In genomic region chr17:42964161-42964932, GRCh38 we compare ENCODE assay signal across 8 cellular contexts. TPM values are rescaled to one million over a fixed set of nuclear protein-coding genes. Genes with fewer than 3 reads are reported as not detected.
DNase-seq lines count a peak whose midpoint lies in the region; TF ChIP-seq lines count a peak whose summit lies in the region.

AARSD1 (minus strand) TSS chr17:42964454; CDS start chr17:42964440, 14 bp downstream.

- peaks cover 4% of the 10 kb centered on the region; the same call in 1 of the 2 replicates for H3K4me1 ChIP-seq in MM.1S (ENCODE audit: low read length)

- H3K27me3 ChIP-seq in H7 (ENCODE audit: control insufficient read depth, insufficient read depth, low read length) (no peaks in the 10 kb centered on the region), MM.1S (replicated peaks; ENCODE audit: insufficient read depth, low read length) (no peaks in the 10 kb centered on the region)

- H4K20me1 ChIP-seq in MM.1S (ENCODE audit: insufficient read depth, low read length): no peaks in the 10 kb centered on the region

- no peaks in the 10 kb centered on the region for H3K9me3 Mint-ChIP-seq in nephron progenitor cell
- no peaks in the 10 kb centered on the region for H3K9me3 Mint-ChIP-seq in stimulated activated naive CD8-positive, alpha-beta T cell treated with anti-CD3 and anti-CD28 coated beads, Interleukin-15, Interleukin-2, amounts not matched to agents 100 ng/mL and 50 ng/mL, for 24 hours

- H3K4me1 Mint-ChIP-seq in nephron progenitor cell: peaks cover 28% of the 10 kb centered on the region
- peaks cover 20% of the 10 kb centered on the region for H3K4me1 Mint-ChIP-seq in stimulated activated naive CD8-positive, alpha-beta T cell treated with anti-CD3 and anti-CD28 coated beads, Interleukin-15, Interleukin-2, amounts not matched to agents 100 ng/mL and 50 ng/mL, for 24 hours (ENCODE audit: low read depth)

- H3K36me3 ChIP-seq in H7 (replicated peaks; ENCODE audit: control insufficient read depth, insufficient read depth, low read length) (peaks cover 18% of the 10 kb centered on the region), MM.1S (replicated peaks; ENCODE audit: insufficient read depth, low read length) (peaks cover 8% of the 10 kb centered on the region; the same call in 1 of the 2 replicates)

- H3K4me3 Mint-ChIP-seq in nephron progenitor cell: peak within 1 kb of the TSS; percentile 92
- H3K4me3 Mint-ChIP-seq in stimulated activated naive CD8-positive, alpha-beta T cell treated with anti-CD3 and anti-CD28 coated beads, Interleukin-15, Interleukin-2, amounts not matched to agents 100 ng/mL and 50 ng/mL, for 24 hours: peak within 1 kb of the TSS; percentile 93

- H3K27ac Mint-ChIP-seq in nephron progenitor cell: peak within 1 kb of the TSS; percentile 97
- H3K27ac Mint-ChIP-seq in stimulated activated naive CD8-positive, alpha-beta T cell treated with anti-CD3 and anti-CD28 coated beads, Interleukin-15, Interleukin-2, amounts not matched to agents 100 ng/mL and 50 ng/mL, for 24 hours: peak within 1 kb of the TSS; percentile 91

- H3F3A ChIP-seq in MM.1S (ENCODE audit: insufficient read depth, low read length): no peaks in the 10 kb centered on the region

- H3K9ac ChIP-seq in MM.1S (ENCODE audit: low read length): peak within 1 kb of the TSS; percentile 73

- peak; percentile 96 for DNase-seq in DMS53 treated with DMSO at 0.1 percent for 48 hours (lab: John Stamatoyannopoulos, UW; ENCODE audit: unreplicated experiment)
- DNase-seq in H7: peak; percentile 86
- DNase-seq in MM.1S: peak; percentile 95
- peak; percentile 65 for DNase-seq in SIG-M5 (lab: John Stamatoyannopoulos, UW)
- DNase-seq in activated effector memory CD4-positive, alpha-beta T cell treated with anti-CD3 and anti-CD28 coated beads, Interleukin-2, amount 50 U/mL, for 16 hours: peak; percentile 96
- DNase-seq in fibroblast of the conjunctiva (ENCODE audit: low read depth): peak; percentile 80
- DNase-seq in nephron progenitor cell: peak; percentile 86

- H3K4me2 ChIP-seq in MM.1S (ENCODE audit: low read depth, low read length): peak within 1 kb of the TSS; percentile 72

- peak within 1 kb of the TSS; percentile 99 for H2AFZ ChIP-seq in MM.1S (ENCODE audit: low read length)

- peak within 1 kb of the TSS; percentile 40; the same call in 1 of the 2 replicates for H3K27ac ChIP-seq in MM.1S (ENCODE audit: low read length)

- H3K36me3 Mint-ChIP-seq in nephron progenitor cell (ENCODE audit: low read depth): peaks cover 28% of the 10 kb centered on the region
- H3K36me3 Mint-ChIP-seq in stimulated activated naive CD8-positive, alpha-beta T cell treated with anti-CD3 and anti-CD28 coated beads, Interleukin-15, Interleukin-2, amounts not matched to agents 100 ng/mL and 50 ng/mL, for 24 hours (ENCODE audit: low read depth): peaks cover 39% of the 10 kb centered on the region

- peaks cover 7% of the 10 kb centered on the region for H3K27me3 Mint-ChIP-seq in nephron progenitor cell (ENCODE audit: low read depth, poor library complexity)
- no peaks in the 10 kb centered on the region for H3K27me3 Mint-ChIP-seq in stimulated activated naive CD8-positive, alpha-beta T cell treated with anti-CD3 and anti-CD28 coated beads, Interleukin-15, Interleukin-2, amounts not matched to agents 100 ng/mL and 50 ng/mL, for 24 hours

- peaks cover 26% of the 10 kb centered on the region for H3K79me2 ChIP-seq in MM.1S (ENCODE audit: low read length)

- TF ChIP-seq CTCF in MM.1S (IDR thresholded peaks at IDR 0.05; ENCODE audit: low read length) (no peak), nephron progenitor cell (IDR thresholded peaks at IDR 0.05) (no peak)

- H3K9me3 ChIP-seq in MM.1S (replicated peaks; ENCODE audit: insufficient read depth, low read length): no peaks in the 10 kb centered on the region

- H3K4me3 ChIP-seq in H7 (ENCODE audit: insufficient read depth, low read depth, low read length): peak within 1 kb of the TSS; percentile 90
- H3K4me3 ChIP-seq in MM.1S (ENCODE audit: low read length): peak within 1 kb of the TSS; percentile 76

- H3K9me2 ChIP-seq in MM.1S (replicated peaks; ENCODE audit: insufficient read depth, low read length): no peaks in the 10 kb centered on the region

RNA-seq across cellular contexts. Expression of gene AARSD1, which starts in this region (rescaled TPM):
- total RNA-seq in H7 (2014; rRNA removed; shearing (Covaris generic)): 28.7 and 34.2 TPM in 2 replicates

Comparison
In these comparisons a context has a peak if more than half of its experiments do, and no peak if none do; other contexts are left out.
1. Peak in every context shown above with its lines: DNase-seq, H3K4me3 ChIP-seq and H3K27ac ChIP-seq.